8 cellular contexts compared by ENCODE assay signal in the genomic region with DNA sequence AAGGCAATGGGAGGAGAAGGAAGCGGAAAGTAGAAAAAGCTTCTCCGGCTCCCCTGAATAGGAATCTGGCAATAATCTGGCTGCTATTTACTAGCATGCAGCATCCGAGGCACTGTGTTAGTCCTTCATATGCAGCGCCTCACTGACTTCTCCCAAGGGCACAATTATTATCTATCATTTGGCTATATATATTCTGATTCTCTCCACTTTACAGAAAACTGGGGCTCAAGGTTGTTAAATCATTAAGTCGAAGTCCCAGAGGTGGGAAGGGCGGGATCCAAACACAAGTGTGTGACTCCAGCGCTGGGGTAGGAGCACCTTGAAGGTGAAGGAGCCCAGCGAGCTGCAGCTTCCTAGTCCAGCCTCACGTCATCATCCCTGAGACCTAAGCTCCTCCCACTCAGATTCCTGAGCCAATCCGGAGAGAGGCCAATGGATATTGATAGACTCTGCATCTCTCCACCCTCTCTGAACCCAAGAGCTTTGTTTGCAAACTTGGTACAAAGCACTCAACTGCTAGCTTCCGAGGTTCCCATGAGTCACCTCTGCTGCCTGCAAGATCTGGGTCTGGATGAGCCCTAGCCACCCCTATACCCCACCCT. TPM values are rescaled to one million over a fixed set of nuclear protein-coding genes. Genes with fewer than 3 reads are reported as not detected.
A peak's percentile ranks its signal among the peaks of the same experiment; 100 is the strongest.
DNase-seq lines count a peak whose midpoint lies in the region; ATAC-seq and TF ChIP-seq lines count a peak whose summit lies in the region.

No MANE protein-coding gene starts in this region.

- no peak overlapping the region for H3K27ac Mint-ChIP-seq in MCF 10A (ENCODE audit: low read depth, unreplicated experiment)

- CTCF ChIA-PET in MCF 10A (lab: Yijun Ruan, JAX): no interaction called here

- no peak for TF ChIP-seq POLR2A in suprapubic skin (IDR thresholded peaks at IDR 0.05)

- peak; percentile 25 for DNase-seq in NCI-H748 (lab: John Stamatoyannopoulos, UW; ENCODE audit: unreplicated experiment)
- no peak for DNase-seq in NCI-H748 treated with DMSO at 0.1 percent for 48 hours (lab: John Stamatoyannopoulos, UW)
- peak; percentile 76 for DNase-seq in MCF 10A (ENCODE audit: unreplicated experiment)
- DNase-seq in islet precursor cell: peak; percentile 91
- DNase-seq in suprapubic skin (ENCODE audit: low spot score in 2 of 2): no peak
- DNase-seq in NCI-H2171 treated with DMSO at 0.1 percent for 48 hours (lab: John Stamatoyannopoulos, UW): no peak

- H3K27me3 ChIP-seq in suprapubic skin: no peaks in the 10 kb centered on the region

- TF ChIP-seq EP300 in suprapubic skin (IDR thresholded peaks at IDR 0.05): no peak

- no peaks in the 10 kb centered on the region for H3K9me3 ChIP-seq in suprapubic skin

- POLR2A ChIA-PET in MCF 10A (lab: Yijun Ruan, JAX): interaction anchor here (0.6 to 1.6 kb wide), 2 partner anchors 17 to 31 kb away, joined by 3 to 6 read pairs; a partner anchor contains a TSS

- H3K36me3 Mint-ChIP-seq in MCF 10A (ENCODE audit: insufficient read depth, unreplicated experiment): no peaks in the 10 kb centered on the region

- H3K27me3 Mint-ChIP-seq in MCF 10A (ENCODE audit: insufficient read depth, unreplicated experiment): no peaks in the 10 kb centered on the region

- H3K4me1 Mint-ChIP-seq in MCF 10A (ENCODE audit: insufficient read depth, unreplicated experiment): no peaks in the 10 kb centered on the region

- no TSS peak for BruUV-seq in MCF 10A (replicated peaks; lab: Mats Ljungman, UMichigan)

- no peaks in the 10 kb centered on the region for H3K9me3 Mint-ChIP-seq in MCF 10A (ENCODE audit: unreplicated experiment)

- no peak overlapping the region for H3K4me3 Mint-ChIP-seq in MCF 10A (ENCODE audit: unreplicated experiment)

- peaks cover 6% of the 10 kb centered on the region for H3K4me1 ChIP-seq in suprapubic skin

- H3K36me3 ChIP-seq in suprapubic skin: no peaks in the 10 kb centered on the region

- H3K4me3 ChIP-seq in suprapubic skin: peak overlapping the region; percentile 23

- ATAC-seq in GM19397 (IDR thresholded peaks at IDR 0.05; ENCODE audit: unreplicated experiment) (no peak), GM18907 (IDR thresholded peaks at IDR 0.05; ENCODE audit: unreplicated experiment) (no peak)

- 31% methylated on average over 11 of the region's 11 CpGs for WGBS in suprapubic skin

- intact Hi-C loops in MCF 10A (cut with micrococcal nuclease): no loop called here

- H3K27ac ChIP-seq in suprapubic skin: no peak overlapping the region

- TF ChIP-seq CTCF in MCF 10A (IDR thresholded peaks at IDR 0.05; ENCODE audit: unreplicated experiment) (no peak), suprapubic skin (IDR thresholded peaks at IDR 0.05) (no peak)

RNA-seq across cellular contexts. Expression of a gene that starts 16.6 kb away (rescaled TPM):
- total RNA-seq in MCF 10A (2022) (13.3 and 14.4 TPM in 2 replicates), suprapubic skin (10 to 100 TPM; 15.4 to 20.3 (median 17.2) TPM)

Comparison
In these comparisons a context has a peak if more than half of its experiments do, and no peak if none do; other contexts are left out.
1. DNase-seq: peak in NCI-H748 (single experiment), MCF 10A (single experiment) and islet precursor cell (single experiment); none in NCI-H748 treated with DMSO at 0.1 percent for 48 hours (single experiment), suprapubic skin (0 of 2) and NCI-H2171 treated with DMSO at 0.1 percent for 48 hours (single experiment).